ENCODE assay signal across 25 cellular contexts in the genomic region with DNA sequence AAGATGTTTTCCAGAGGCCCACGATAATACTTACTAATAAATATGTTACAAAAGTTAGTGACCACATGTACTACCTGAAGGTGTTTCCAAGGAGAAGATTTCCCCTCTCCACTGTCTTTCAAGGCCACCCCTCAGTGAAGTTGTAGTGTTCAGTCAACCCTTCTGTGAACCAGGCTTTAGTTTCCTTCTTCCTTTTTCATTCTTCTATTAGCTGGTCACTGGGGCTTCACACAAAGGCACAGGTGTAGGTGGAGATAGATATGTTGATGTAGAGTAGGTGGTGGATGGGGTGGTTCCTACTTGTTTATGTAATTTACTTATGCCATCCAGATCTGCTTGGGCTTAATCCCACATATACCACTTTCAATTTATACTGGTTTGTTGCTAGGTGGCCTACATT. TPM values are rescaled to one million over a fixed set of nuclear protein-coding genes. Genes with fewer than 3 reads are reported as not detected.
"Had no signal": no experiment of that assay in that cellular context is flagged by ENCODE, and none has a peak within 500 bp of the region (broad histone marks: within the 10 kb centered on the region; RNA-seq: fewer than 3 reads in every experiment).

No MANE protein-coding gene starts in this region.

- FAIRE-seq: kidney, pancreas, small intestine, urothelium cell line had no signal

- H3K4me3 Mint-ChIP-seq: natural killer cell treated with Interleukin-12 subunit alpha and Interleukin-12 subunit beta and Interleukin-15 and Interleukin-18, amount 100 ng/mL, for 72 hours; neural progenitor cell; type B pancreatic cell had no signal

- H3K4me2 ChIP-seq: hepatocyte, neural progenitor cell had no signal

- H3K9me3 ChIP-seq: esophagus squamous epithelium, gastroesophageal sphincter, left ventricle myocardium inferior, lower lobe of right lung, pancreas, suprapubic skin, thyroid gland had no signal

- H3K4me3 ChIP-seq: esophagus squamous epithelium, gastroesophageal sphincter, hepatocyte, left ventricle myocardium inferior, lower lobe of right lung, neural progenitor cell, pancreas, suprapubic skin, thyroid gland had no signal

- H3K36me3 Mint-ChIP-seq: natural killer cell treated with Interleukin-12 subunit alpha and Interleukin-12 subunit beta and Interleukin-15 and Interleukin-18, amount 100 ng/mL, for 72 hours; neural progenitor cell; type B pancreatic cell had no signal

- H2AFZ ChIP-seq: hepatocyte, neural progenitor cell had no signal

- H3K36me3 ChIP-seq: esophagus squamous epithelium, gastroesophageal sphincter, left ventricle myocardium inferior, lower lobe of right lung, neural progenitor cell, pancreas, suprapubic skin, thyroid gland had no signal

- H3K79me2 ChIP-seq: hepatocyte had no signal

- H3K4me1 ChIP-seq: esophagus squamous epithelium, gastroesophageal sphincter, left ventricle myocardium inferior, lower lobe of right lung, neural progenitor cell, pancreas, suprapubic skin, thyroid gland had no signal

- ATAC-seq: gastroesophageal sphincter; left cardiac atrium; lower lobe of right lung; natural killer cell treated with Interleukin-12 subunit alpha and Interleukin-12 subunit beta and Interleukin-15 and Interleukin-18, amount 100 ng/mL, for 72 hours; pancreas; right cardiac atrium had no signal

- H3K4me1 Mint-ChIP-seq: neural progenitor cell had no signal

- DNase-seq: esophagus squamous epithelium; foreskin fibroblast; head of caudate nucleus; kidney; left cardiac atrium; left ventricle myocardium inferior; lower lobe of right lung; mesenchymal stem cell; midbrain; nucleus accumbens; pancreas; right cardiac atrium; small intestine; stimulated activated CD4-positive, alpha-beta T cell treated with anti-CD3 and anti-CD28 coated beads, Interleukin-12 subunit alpha, Interleukin-12 subunit beta, amount 100 ng/mL, for 4 hours; stimulated activated naive CD4-positive, alpha-beta T cell treated with Interleukin-2 at 50 U/mL for 16 hours; thyroid gland had no signal

- H3K27ac Mint-ChIP-seq: natural killer cell treated with Interleukin-12 subunit alpha and Interleukin-12 subunit beta and Interleukin-15 and Interleukin-18, amount 100 ng/mL, for 72 hours; neural progenitor cell; progenitor cell of endocrine pancreas; type B pancreatic cell had no signal

- H3K27ac ChIP-seq: esophagus squamous epithelium, gastroesophageal sphincter, hepatocyte, left ventricle myocardium inferior, lower lobe of right lung, neural progenitor cell, pancreas, suprapubic skin, thyroid gland had no signal

- H3K27me3 Mint-ChIP-seq: natural killer cell treated with Interleukin-12 subunit alpha and Interleukin-12 subunit beta and Interleukin-15 and Interleukin-18, amount 100 ng/mL, for 72 hours; progenitor cell of endocrine pancreas; type B pancreatic cell had no signal

- H3K9me3 Mint-ChIP-seq: natural killer cell treated with Interleukin-12 subunit alpha and Interleukin-12 subunit beta and Interleukin-15 and Interleukin-18, amount 100 ng/mL, for 72 hours; neural progenitor cell had no signal

RNA-seq across cellular contexts. Expression of gene ADAM29, which starts 43.3 kb away (rescaled TPM):
- total RNA-seq: epithelial cell of proximal tubule; esophagus squamous epithelium; gastroesophageal sphincter; hepatocyte; kidney; left cardiac atrium; left ventricle myocardium inferior; lower lobe of right lung; natural killer cell treated with Interleukin-12 subunit alpha and Interleukin-12 subunit beta and Interleukin-15 and Interleukin-18, amount 100 ng/mL, for 72 hours; pancreas; progenitor cell of endocrine pancreas; right cardiac atrium; suprapubic skin had no signal
- polyA plus RNA-seq: hepatocyte, pancreas, right cardiac atrium, small intestine had no signal

RNA-seq across cellular contexts. Expression of gene GLRA3, which starts 45.9 kb away (rescaled TPM):
- total RNA-seq: epithelial cell of proximal tubule; esophagus squamous epithelium; kidney; left cardiac atrium; left ventricle myocardium inferior; lower lobe of right lung; natural killer cell treated with Interleukin-12 subunit alpha and Interleukin-12 subunit beta and Interleukin-15 and Interleukin-18, amount 100 ng/mL, for 72 hours; right cardiac atrium; suprapubic skin; thyroid gland had no signal
- polyA plus RNA-seq: hepatocyte, right cardiac atrium had no signal
